20 cellular contexts compared by ENCODE assay signal in genomic region chr13:80599765-80600164, GRCh38.
"Had no signal": no experiment of that assay in that cellular context is flagged by ENCODE, and none has a peak within 500 bp of the region (broad histone marks: within the 10 kb centered on the region; RNA-seq: fewer than 3 reads in every experiment).

No MANE protein-coding gene starts in this region.

- H3K4me1 Mint-ChIP-seq: naive thymus-derived CD4-positive, alpha-beta T cell; stimulated activated memory B cell treated with anti-CD40 and anti-IgM and Interleukin-4, amounts not matched to agents 10 μg/mL and 1 μg/mL and 100 μg/mL, for 72 hours had no signal

- DNase-seq: colonic mucosa; dermis blood vessel endothelial cell; esophagus squamous epithelium; foreskin keratinocyte; left colon; left ventricle myocardium superior; mesendoderm; naive thymus-derived CD4-positive, alpha-beta T cell; occipital lobe; pancreas; right cardiac atrium; stimulated activated CD4-positive, alpha-beta T cell treated with anti-CD3 and anti-CD28 coated beads, Interleukin-4, amount 100 ng/mL, for 1 hour; tibial artery; upper lobe of right lung had no signal

- H3K79me2 ChIP-seq: hepatocyte had no signal

- H3K4me2 ChIP-seq: hepatocyte, smooth muscle cell had no signal

- H3K36me3 ChIP-seq: colonic mucosa, esophagus squamous epithelium, pancreas, tibial artery, upper lobe of right lung had no signal

- H3K4me3 ChIP-seq: colonic mucosa, esophagus squamous epithelium, hepatocyte, lung, pancreas, smooth muscle cell, tibial artery, upper lobe of right lung had no signal

- H2AFZ ChIP-seq: hepatocyte had no signal

- H3K4me3 Mint-ChIP-seq: naive thymus-derived CD4-positive, alpha-beta T cell; stimulated activated memory B cell treated with anti-CD40 and anti-IgM and Interleukin-4, amounts not matched to agents 10 μg/mL and 1 μg/mL and 100 μg/mL, for 72 hours; stimulated activated naive CD8-positive, alpha-beta T cell treated with anti-CD3 and anti-CD28 coated beads, Interleukin-15, Interleukin-2, amounts not matched to agents 100 ng/mL and 50 ng/mL, for 24 hours had no signal

- H3K4me1 ChIP-seq: colonic mucosa, esophagus squamous epithelium, foreskin keratinocyte, pancreas, tibial artery, upper lobe of right lung had no signal

- H3K9me3 ChIP-seq: colonic mucosa, esophagus squamous epithelium, pancreas, tibial artery, upper lobe of right lung had no signal

- H3K27me3 Mint-ChIP-seq: naive thymus-derived CD4-positive, alpha-beta T cell; progenitor cell of endocrine pancreas; stimulated activated memory B cell treated with anti-CD40 and anti-IgM and Interleukin-4, amounts not matched to agents 10 μg/mL and 1 μg/mL and 100 μg/mL, for 72 hours; stimulated activated naive CD8-positive, alpha-beta T cell treated with anti-CD3 and anti-CD28 coated beads, Interleukin-15, Interleukin-2, amounts not matched to agents 100 ng/mL and 50 ng/mL, for 24 hours had no signal

- H3K36me3 Mint-ChIP-seq: naive thymus-derived CD4-positive, alpha-beta T cell; stimulated activated memory B cell treated with anti-CD40 and anti-IgM and Interleukin-4, amounts not matched to agents 10 μg/mL and 1 μg/mL and 100 μg/mL, for 72 hours had no signal

- ATAC-seq: foreskin keratinocyte; left colon; left ventricle myocardium superior; naive thymus-derived CD4-positive, alpha-beta T cell; pancreas; right cardiac atrium; stimulated activated memory B cell treated with anti-CD40 and anti-IgM and Interleukin-4, amounts not matched to agents 10 μg/mL and 1 μg/mL and 100 μg/mL, for 72 hours; upper lobe of right lung had no signal

- H3K27ac Mint-ChIP-seq: naive thymus-derived CD4-positive, alpha-beta T cell; progenitor cell of endocrine pancreas; stimulated activated memory B cell treated with anti-CD40 and anti-IgM and Interleukin-4, amounts not matched to agents 10 μg/mL and 1 μg/mL and 100 μg/mL, for 72 hours; stimulated activated naive CD8-positive, alpha-beta T cell treated with anti-CD3 and anti-CD28 coated beads, Interleukin-15, Interleukin-2, amounts not matched to agents 100 ng/mL and 50 ng/mL, for 24 hours had no signal

- H3K27ac ChIP-seq: colonic mucosa, esophagus squamous epithelium, foreskin keratinocyte, hepatocyte, pancreas, tibial artery, upper lobe of right lung had no signal

- H3K27me3 ChIP-seq: colonic mucosa, esophagus squamous epithelium, foreskin keratinocyte, hepatocyte, pancreas, tibial artery, upper lobe of right lung had no signal
